Comparison of ENCODE assay signal across 8 cellular contexts in genomic region chr7:20331231-20331880, GRCh38. TPM values are rescaled to one million over a fixed set of nuclear protein-coding genes. Genes with fewer than 3 reads are reported as not detected.
DNase-seq lines count a peak whose midpoint lies in the region; ATAC-seq and TF ChIP-seq lines count a peak whose summit lies in the region.

No MANE protein-coding gene starts in this region.

- peak; percentile 22 for ATAC-seq in HG02759 (IDR thresholded peaks at IDR 0.05; ENCODE audit: unreplicated experiment)
- ATAC-seq in activated naive CD8-positive, alpha-beta T cell treated with anti-CD3 and anti-CD28 coated beads, Interleukin-2, amount 50 U/mL, for 24 hours, result peak; percentile 55

- peak overlapping the region; percentile 19 for H3K27ac Mint-ChIP-seq in activated naive CD8-positive, alpha-beta T cell treated with anti-CD3 and anti-CD28 coated beads, Interleukin-2, amount 50 U/mL, for 24 hours

- H3K4me1 ChIP-seq in right atrium auricular region, result no peaks in the 10 kb centered on the region
- no peaks in the 10 kb centered on the region for H3K4me1 ChIP-seq in prostate gland (replicated peaks)

- no peaks in the 10 kb centered on the region for H3K9me3 ChIP-seq in right atrium auricular region
- no peaks in the 10 kb centered on the region for H3K9me3 ChIP-seq in prostate gland

- 0% methylated on average over 60 of the region's 60 CpGs for whole genome bisulfite sequencing in prostate gland

- peaks cover 25% of the 10 kb centered on the region for H3K4me1 Mint-ChIP-seq in activated naive CD8-positive, alpha-beta T cell treated with anti-CD3 and anti-CD28 coated beads, Interleukin-2, amount 50 U/mL, for 24 hours

- H3K27me3 ChIP-seq in right atrium auricular region (no peaks in the 10 kb centered on the region), prostate gland (replicated peaks; ENCODE audit: insufficient read depth) (no peaks in the 10 kb centered on the region)

- H3K4me3 Mint-ChIP-seq in activated naive CD8-positive, alpha-beta T cell treated with anti-CD3 and anti-CD28 coated beads, Interleukin-2, amount 50 U/mL, for 24 hours, result peak overlapping the region; percentile 80

- H3K27ac ChIP-seq in right atrium auricular region, result peak overlapping the region; percentile 72 to 83
- peak overlapping the region; percentile 86 to 88 for H3K27ac ChIP-seq in prostate gland

- no peak for TF ChIP-seq POLR2A in prostate gland (IDR thresholded peaks at IDR 0.05)

- DNase-seq in activated effector memory CD4-positive, alpha-beta T cell treated with anti-CD3 and anti-CD28 coated beads, Interleukin-2, amount 50 U/mL, for 16 hours, result peak; percentile 68
- no peak for DNase-seq in activated effector memory CD4-positive, alpha-beta T cell treated with Interleukin-2 at 50 U/mL for 16 hours
- peak; percentile 67 for DNase-seq in NCI-H345 treated with DMSO at 0.1 percent for 48 hours (lab: John Stamatoyannopoulos, UW; ENCODE audit: unreplicated experiment)
- peak; percentile 37 for DNase-seq in activated naive CD8-positive, alpha-beta T cell treated with anti-CD3 and anti-CD28 coated beads, Interleukin-2, amount 50 U/mL, for 24 hours
- no peak for DNase-seq in right atrium auricular region (ENCODE audit: low spot score)
- peak; percentile 39 for DNase-seq in prostate gland (ENCODE audit: low spot score)
- DNase-seq in SHP77 treated with DMSO at 0.1 percent for 48 hours (lab: John Stamatoyannopoulos, UW), result no peak

- no peaks in the 10 kb centered on the region for H3K9me3 Mint-ChIP-seq in activated naive CD8-positive, alpha-beta T cell treated with anti-CD3 and anti-CD28 coated beads, Interleukin-2, amount 50 U/mL, for 24 hours

- H3K4me3 ChIP-seq in right atrium auricular region (peak overlapping the region; percentile 48 to 63), prostate gland (peak overlapping the region; percentile 59 to 72)

- peaks cover 70% of the 10 kb centered on the region for H3K27me3 Mint-ChIP-seq in activated naive CD8-positive, alpha-beta T cell treated with anti-CD3 and anti-CD28 coated beads, Interleukin-2, amount 50 U/mL, for 24 hours

- H3K36me3 ChIP-seq in right atrium auricular region (no peaks in the 10 kb centered on the region), prostate gland (no peaks in the 10 kb centered on the region)

- peak in 1 of 2 donors; percentile 34 for TF ChIP-seq CTCF in right atrium auricular region (IDR thresholded peaks at IDR 0.05)
- TF ChIP-seq CTCF in prostate gland (IDR thresholded peaks at IDR 0.05), result peak in 2 of 4 experiments; percentile 18 to 48

- H3K36me3 Mint-ChIP-seq in activated naive CD8-positive, alpha-beta T cell treated with anti-CD3 and anti-CD28 coated beads, Interleukin-2, amount 50 U/mL, for 24 hours (ENCODE audit: low read depth), result peaks cover 2% of the 10 kb centered on the region

- intact Hi-C loops in prostate gland (cut with DNase I), result loop anchor here (2.0 to 10.0 kb wide), 3 partner anchors 73 to 267 kb away; no protein-coding TSS in a partner anchor

RNA-seq across cellular contexts. Expression of gene ITGB8, which starts 0.7 kb away (rescaled TPM):
- total RNA-seq in right atrium auricular region (1 to 10 TPM; 4.9 to 8.6 TPM), prostate gland (10 to 100 TPM; 50.3 to 99.5 TPM)

Comparison
In these comparisons a context has a peak if more than half of its experiments do, and no peak if none do; other contexts are left out.
1. DNase-seq: peak in activated effector memory CD4-positive, alpha-beta T cell treated with anti-CD3 and anti-CD28 coated beads, Interleukin-2, amount 50 U/mL, for 16 hours (single experiment), NCI-H345 treated with DMSO at 0.1 percent for 48 hours (single experiment), activated naive CD8-positive, alpha-beta T cell treated with anti-CD3 and anti-CD28 coated beads, Interleukin-2, amount 50 U/mL, for 24 hours (single experiment) and prostate gland (single experiment); none in activated effector memory CD4-positive, alpha-beta T cell treated with Interleukin-2 at 50 U/mL for 16 hours (single experiment), right atrium auricular region (single experiment) and SHP77 treated with DMSO at 0.1 percent for 48 hours (single experiment).
2. RNA of gene ITGB8, which starts 0.7 kb away (total RNA-seq): 50.3 to 99.5 TPM in prostate gland; 4.9 to 8.6 TPM in right atrium auricular region; every median in the first group is over 4 times any median in the second.